Comparison of ENCODE assay signal across 9 cellular contexts in the genomic region with DNA sequence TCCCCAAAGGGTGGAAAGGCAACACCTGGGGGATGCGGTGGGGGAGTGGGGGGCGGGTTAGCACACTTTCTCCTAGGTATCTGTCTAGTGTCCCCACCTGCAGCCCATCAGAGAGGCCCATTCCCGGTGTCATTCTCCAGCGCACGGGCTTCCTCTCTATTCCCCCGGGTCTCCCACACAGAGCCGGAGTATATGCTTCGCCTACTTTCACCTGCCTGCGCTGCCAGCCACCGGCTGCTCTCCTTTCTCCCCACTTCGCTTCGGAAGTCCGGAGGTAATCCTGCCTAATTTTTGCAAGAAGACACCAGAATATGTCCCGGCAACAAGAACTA. TPM values are rescaled to one million over a fixed set of nuclear protein-coding genes. Genes with fewer than 3 reads are reported as not detected.
DNase-seq lines count a peak whose midpoint lies in the region; ATAC-seq and TF ChIP-seq lines count a peak whose summit lies in the region.
"Had no signal": no experiment of that assay in that cellular context is flagged by ENCODE, and none has a peak within 500 bp of the region (broad histone marks: within the 10 kb centered on the region; RNA-seq: fewer than 3 reads in every experiment).

No MANE protein-coding gene starts in this region.

- ATAC-seq in right cardiac atrium, result no peak
- no peak for ATAC-seq in left ventricle myocardium superior
- no peak for ATAC-seq in upper lobe of right lung
- no peak for ATAC-seq in HG03196 (IDR thresholded peaks at IDR 0.05; ENCODE audit: unreplicated experiment)
- ATAC-seq in HG02642 (IDR thresholded peaks at IDR 0.05; ENCODE audit: poor library complexity, unreplicated experiment), result no peak
- ATAC-seq in HG03442 (IDR thresholded peaks at IDR 0.05; ENCODE audit: unreplicated experiment), result no peak

- intact Hi-C loops in right cardiac atrium (cut with DNase I) (no loop called here), left ventricle myocardium superior (cut with micrococcal nuclease) (no loop called here), upper lobe of right lung (cut with DNase I) (no loop called here)

- H3K27me3 ChIP-seq in right cardiac atrium (ENCODE audit: control insufficient read depth, insufficient read depth) (no peaks in the 10 kb centered on the region), iPS DF 6.9 (ENCODE audit: control insufficient read depth, insufficient read depth, low read length) (peaks cover 3% of the 10 kb centered on the region; the same call in 1 of the 2 replicates), upper lobe of right lung (peaks cover 13% of the 10 kb centered on the region)

- DNase-seq in right cardiac atrium, result no peak
- DNase-seq in left ventricle myocardium superior, result no peak
- peak; percentile 51 for DNase-seq in NCI-H69 (lab: John Stamatoyannopoulos, UW)
- DNase-seq in iPS DF 6.9 (ENCODE audit: low read depth, low spot score), result no peak
- no peak for DNase-seq in upper lobe of right lung
- DNase-seq: activated naive CD4-positive, alpha-beta T cell treated with anti-CD3 and anti-CD28 coated beads, Interleukin-2, amount 50 U/mL, for 16 hours had no signal

- H3K4me1 ChIP-seq in right cardiac atrium (ENCODE audit: control insufficient read depth, insufficient read depth, low read length) (no peaks in the 10 kb centered on the region), iPS DF 6.9 (ENCODE audit: control insufficient read depth, insufficient read depth, low read length) (no peaks in the 10 kb centered on the region), upper lobe of right lung (no peaks in the 10 kb centered on the region)

- H3K27ac ChIP-seq in right cardiac atrium (ENCODE audit: low read length) (no peak overlapping the region), iPS DF 6.9 (ENCODE audit: low read length) (no peak overlapping the region), upper lobe of right lung (no peak overlapping the region)

- H3K9me3 ChIP-seq in right cardiac atrium (ENCODE audit: control insufficient read depth, low read length) (no peaks in the 10 kb centered on the region), iPS DF 6.9 (ENCODE audit: control insufficient read depth, insufficient read depth, low read length) (no peaks in the 10 kb centered on the region), upper lobe of right lung (no peaks in the 10 kb centered on the region)

- peak overlapping the region; percentile 42 for H3K4me3 ChIP-seq in right cardiac atrium (ENCODE audit: low read length)
- H3K4me3 ChIP-seq in iPS DF 6.9 (ENCODE audit: low read length), result peak overlapping the region; percentile 41; the same call in 1 of the 2 replicates
- H3K4me3 ChIP-seq in upper lobe of right lung, result peak overlapping the region; percentile 42

- 4% methylated on average over 14 of the region's 14 CpGs for WGBS in right cardiac atrium
- no CpG with 5 or more reads among the region's 14 CpGs for WGBS in iPS DF 6.9 (ENCODE audit: insufficient coverage, insufficient read length)

- TF ChIP-seq CTCF in upper lobe of right lung (IDR thresholded peaks at IDR 0.05), result no peak

- H3K36me3 ChIP-seq in iPS DF 6.9 (ENCODE audit: control insufficient read depth, insufficient read depth, low read length) (no peaks in the 10 kb centered on the region), upper lobe of right lung (no peaks in the 10 kb centered on the region)

RNA-seq across cellular contexts. Expression of gene RGS7, which starts 0.9 kb away (rescaled TPM):
- total RNA-seq in right cardiac atrium (not detected), left ventricle myocardium superior (not detected), upper lobe of right lung (not detected)
- polyA plus RNA-seq in right cardiac atrium, result 0.02 TPM
